ENCODE assay signal across 11 cellular contexts in the genomic region with DNA sequence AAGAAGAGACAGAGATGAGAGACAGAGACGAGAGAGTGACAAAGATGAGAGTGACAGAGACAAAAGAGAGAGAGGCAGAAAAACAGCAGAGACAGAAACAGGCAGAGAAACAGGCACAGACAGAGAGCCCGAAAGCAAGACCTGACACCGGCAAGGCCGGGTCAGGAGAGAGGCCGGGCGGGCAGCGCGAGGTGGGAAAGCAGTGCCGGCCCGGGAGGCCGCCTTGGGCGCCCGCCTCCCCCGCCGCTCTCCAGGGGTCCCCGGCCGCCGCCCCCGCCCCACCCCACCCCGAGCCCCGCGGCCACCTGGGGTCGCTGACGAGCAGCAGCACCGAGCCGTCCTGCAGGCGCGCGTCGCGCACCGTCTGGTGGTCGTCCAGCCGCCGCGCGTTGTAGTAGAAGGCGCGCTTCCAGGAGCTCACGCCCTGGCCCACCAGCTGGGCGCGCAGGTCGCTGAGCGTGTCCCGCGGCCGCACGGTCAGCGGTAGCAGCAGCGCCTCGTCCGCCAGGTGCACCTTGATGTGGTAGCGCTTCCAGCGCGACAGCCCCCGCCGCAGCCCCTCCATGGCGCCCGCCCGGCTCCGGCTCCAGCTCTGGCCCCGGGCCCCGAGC. TPM values are rescaled to one million over a fixed set of nuclear protein-coding genes. Genes with fewer than 3 reads are reported as not detected.
DNase-seq lines count a peak whose midpoint lies in the region; ATAC-seq and TF ChIP-seq lines count a peak whose summit lies in the region.
"Had no signal": no experiment of that assay in that cellular context is flagged by ENCODE, and none has a peak within 500 bp of the region (broad histone marks: within the 10 kb centered on the region; RNA-seq: fewer than 3 reads in every experiment).

TINCR (minus strand) TSS at position 594 of the 611 bp plus-strand sequence.

- no peaks in the 10 kb centered on the region for H3K36me3 ChIP-seq in heart left ventricle
- H3K36me3 ChIP-seq in colonic mucosa: no peaks in the 10 kb centered on the region
- no peaks in the 10 kb centered on the region for H3K36me3 ChIP-seq in upper lobe of left lung
- no peaks in the 10 kb centered on the region for H3K36me3 ChIP-seq in HAP-1 (replicated peaks)

- intact Hi-C loops in left cardiac atrium (cut with DNase I): no loop called here
- intact Hi-C loops in heart left ventricle (cut with DNase I): no loop called here
- intact Hi-C loops in colonic mucosa (cut with DNase I): loop anchor here (10.0 kb wide), 1 partner anchor 523 kb away; no protein-coding TSS in a partner anchor

- DNase-seq in left cardiac atrium: no peak
- no peak for DNase-seq in heart left ventricle
- DNase-seq in colonic mucosa: no peak
- no peak for DNase-seq in left lobe of liver (ENCODE audit: low spot score)
- peak in 1 of 2 donors; percentile 87 for DNase-seq in upper lobe of left lung
- no peak for DNase-seq in HAP-1 (ENCODE audit: low spot score in 2 of 2)
- DNase-seq: activated naive CD8-positive, alpha-beta T cell treated with anti-CD3 and anti-CD28 coated beads, Interleukin-2, amount 50 U/mL, for 24 hours; stimulated activated CD4-positive, alpha-beta T cell treated with anti-CD3 and anti-CD28 coated beads, Interleukin-15, amount 100 ng/mL, for 24 hours had no signal

- TF ChIP-seq POLR2A in heart left ventricle (IDR thresholded peaks at IDR 0.05): no peak
- no peak for TF ChIP-seq POLR2A in upper lobe of left lung (IDR thresholded peaks at IDR 0.05)

- ATAC-seq in left cardiac atrium (peak; percentile 19 to 34), heart left ventricle (no peak), left lobe of liver (peak; percentile 19), upper lobe of left lung (ENCODE audit: low FRiP score in 2 of 2) (peak in 1 of 2 donors; percentile 24), GM21526 (IDR thresholded peaks at IDR 0.05; ENCODE audit: low FRiP score, unreplicated experiment) (no peak), HG03342 (IDR thresholded peaks at IDR 0.05; ENCODE audit: unreplicated experiment) (no peak)
- ATAC-seq: activated naive CD8-positive, alpha-beta T cell treated with anti-CD3 and anti-CD28 coated beads, Interleukin-2, amount 50 U/mL, for 24 hours had no signal

- TF ChIP-seq CTCF in heart left ventricle (IDR thresholded peaks at IDR 0.05) (no peak), colonic mucosa (IDR thresholded peaks at IDR 0.05) (no peak), upper lobe of left lung (IDR thresholded peaks at IDR 0.05) (no peak)

- H3K27ac ChIP-seq in heart left ventricle (no peak within 1 kb of the TSS), colonic mucosa (no peak within 1 kb of the TSS), upper lobe of left lung (no peak within 1 kb of the TSS)

- WGBS in heart left ventricle, 4 donors: 8 to 22% (median 13%) methylated on average over 21 to 63 of the region's 63 CpGs
- 30 to 74% methylated on average over 5 to 15 of the region's 63 CpGs for WGBS in upper lobe of left lung, 2 donors

- TF ChIP-seq EP300 in upper lobe of left lung (IDR thresholded peaks at IDR 0.05): no peak

- H3K27me3 ChIP-seq in heart left ventricle (peaks cover 7 to 53% (median 23%) of the 10 kb centered on the region in 9 donors), colonic mucosa (peaks cover 19% of the 10 kb centered on the region), upper lobe of left lung (peaks cover 0 to 13% (median 7%) of the 10 kb centered on the region in 4 donors), HAP-1 (ENCODE audit: low read depth) (no peaks in the 10 kb centered on the region)

- H3K4me3 ChIP-seq in heart left ventricle (peak within 1 kb of the TSS in 1 of 12 donors; percentile 32), colonic mucosa (peak within 1 kb of the TSS; percentile 41), upper lobe of left lung (peak within 1 kb of the TSS in 3 of 4 donors; percentile 32 to 46 (median 41)), HAP-1 (no peak within 1 kb of the TSS)

- H3K9ac ChIP-seq in colonic mucosa (ENCODE audit: low read depth in 2 of 2, low read length in 2 of 2): no peak within 1 kb of the TSS

- H3K4me1 ChIP-seq in heart left ventricle: peaks cover 0 to 5% (median 0%) of the 10 kb centered on the region in 12 donors
- no peaks in the 10 kb centered on the region for H3K4me1 ChIP-seq in colonic mucosa
- peaks cover 0 to 9% (median 2%) of the 10 kb centered on the region in 4 donors for H3K4me1 ChIP-seq in upper lobe of left lung
- peaks cover under 1% of the 10 kb centered on the region; the same call in 1 of the 2 replicates for H3K4me1 ChIP-seq in HAP-1

- in situ Hi-C loops in HAP-1 (cut with MboI; ENCODE audit: low sequenced_read_pairs): no loop called here

- H3K9me3 ChIP-seq in heart left ventricle (peaks cover 0 to 10% (median 0%) of the 10 kb centered on the region in 12 donors), colonic mucosa (no peaks in the 10 kb centered on the region), upper lobe of left lung (peaks cover 0 to 9% (median 0%) of the 10 kb centered on the region in 4 donors), HAP-1 (no peaks in the 10 kb centered on the region; the same call in 1 of the 2 replicates)

RNA-seq across cellular contexts. Expression of gene TINCR, which starts in this region (rescaled TPM):
- total RNA-seq in left cardiac atrium (under 1 TPM; 0.15 to 0.37 TPM), heart left ventricle (under 1 TPM in 4 of 9 donors, not detected in 5; 0.17 to 0.44 (median 0.30) TPM), colonic mucosa (1 to 10 TPM; 2.2 to 4.4 TPM), left lobe of liver (not detected), upper lobe of left lung (10 to 100 TPM in 1 of 6 donors, 1 to 10 TPM in 5; 3.1 to 12.8 (median 4.3) TPM)
- under 1 TPM in 1 of 2 donors, not detected in 1; 0.07 TPM for polyA plus RNA-seq in heart left ventricle
- total RNA-seq: NCI-H460 had no signal

Comparison
In these comparisons a context has a peak if more than half of its experiments do, and no peak if none do; other contexts are left out.
1. Peak in ATAC-seq in left cardiac atrium; RNA of the gene not detected or under 1 TPM.
2. Peak in ATAC-seq in left lobe of liver; RNA of the gene not detected or under 1 TPM.